ENCODE assay signal across 15 cellular contexts in genomic region chr13:109667754-109668360, GRCh38.
DNase-seq lines count a peak whose midpoint lies in the region; ATAC-seq, FAIRE-seq and TF ChIP-seq lines count a peak whose summit lies in the region.
"Had no signal": no experiment of that assay in that cellular context is flagged by ENCODE, and none has a peak within 500 bp of the region (broad histone marks: within the 10 kb centered on the region; RNA-seq: fewer than 3 reads in every experiment).

No MANE protein-coding gene starts in this region.

- no peaks in the 10 kb centered on the region for H3K9me3 ChIP-seq in astrocyte (ENCODE audit: insufficient read depth, low read depth, low read length)
- no peaks in the 10 kb centered on the region for H3K9me3 ChIP-seq in tibial nerve
- H3K9me3 ChIP-seq in gastroesophageal sphincter: no peaks in the 10 kb centered on the region
- H3K9me3 ChIP-seq: stomach had no signal

- peak; percentile 15 for DNase-seq in CMK (ENCODE audit: low read depth)
- peak; percentile 18 for DNase-seq in NCI-H1436 treated with DMSO at 0.1 percent for 48 hours (lab: John Stamatoyannopoulos, UW)
- no peak for DNase-seq in astrocyte (ENCODE audit: low read depth)
- DNase-seq in tibial nerve (ENCODE audit: low spot score in 2 of 2): no peak
- DNase-seq in activated CD4-positive, alpha-beta T cell treated with anti-CD3 and anti-CD28 coated beads, Interleukin-2, amount 50 U/mL, for 4 hours: no peak
- DNase-seq: activated CD4-positive, CD25-positive, alpha-beta regulatory T cell treated with anti-CD3 and anti-CD28 coated beads, Interleukin-2, amount 50 U/mL, for 72 hours; activated T-cell treated with anti-CD3 and anti-CD28 coated beads, Interleukin-2, amount 50 U/mL, for 4 hours; amniotic stem cell; CD4-positive, alpha-beta memory T cell; dermis blood vessel endothelial cell; NCI-H524 had no signal

- H3K4me3 ChIP-seq in astrocyte (ENCODE audit: insufficient read depth, low read depth, low read length): no peak overlapping the region
- no peak overlapping the region for H3K4me3 ChIP-seq in tibial nerve
- H3K4me3 ChIP-seq in gastroesophageal sphincter: no peak overlapping the region
- H3K4me3 ChIP-seq: SJSA1, stomach had no signal

- no peak overlapping the region for H3K4me2 ChIP-seq in astrocyte (ENCODE audit: low read length)

- H3K4me1 Mint-ChIP-seq in astrocyte (ENCODE audit: low read depth, unreplicated experiment) (peaks cover 15% of the 10 kb centered on the region), nephron (peaks cover 24% of the 10 kb centered on the region)
- H3K4me1 Mint-ChIP-seq: CD4-positive, alpha-beta memory T cell had no signal

- ATAC-seq in gastroesophageal sphincter: no peak
- ATAC-seq: activated T-cell treated with anti-CD3 and anti-CD28 coated beads, Interleukin-2, amount 50 U/mL, for 4 hours had no signal

- no peaks in the 10 kb centered on the region for H3K79me2 ChIP-seq in astrocyte (ENCODE audit: insufficient read depth, low read length)

- WGBS in tibial nerve, 2 donors: 73 to 76% methylated on average over 11 of the region's 11 CpGs
- WGBS in gastroesophageal sphincter (ENCODE audit: low coverage in 1 of 2), 2 donors: 66 to 72% methylated on average over 10 to 11 of the region's 11 CpGs

- H4K20me1 ChIP-seq in astrocyte (ENCODE audit: insufficient read depth, low read length): no peaks in the 10 kb centered on the region

- H3K36me3 Mint-ChIP-seq in astrocyte (ENCODE audit: low read depth, unreplicated experiment) (no peaks in the 10 kb centered on the region), nephron (ENCODE audit: low read depth) (no peaks in the 10 kb centered on the region)
- H3K36me3 Mint-ChIP-seq: CD4-positive, alpha-beta memory T cell had no signal

- H3K27ac Mint-ChIP-seq in astrocyte (ENCODE audit: unreplicated experiment) (peak overlapping the region; percentile 82), nephron (peak overlapping the region; percentile 49 to 83 (median 72))

- H3K9ac ChIP-seq in astrocyte (ENCODE audit: low read length): no peak overlapping the region

- H3K4me1 ChIP-seq in astrocyte (ENCODE audit: insufficient read depth, low read length) (peaks cover 6% of the 10 kb centered on the region), tibial nerve (peaks cover 0 to 8% (median 0%) of the 10 kb centered on the region in 4 donors), gastroesophageal sphincter (no peaks in the 10 kb centered on the region)

- no peaks in the 10 kb centered on the region for H3K27me3 ChIP-seq in astrocyte (ENCODE audit: insufficient read depth, low read length)
- H3K27me3 ChIP-seq in tibial nerve: no peaks in the 10 kb centered on the region
- H3K27me3 ChIP-seq in gastroesophageal sphincter: no peaks in the 10 kb centered on the region
- H3K27me3 ChIP-seq: stomach had no signal

- FAIRE-seq in astrocyte (lab: Jason Lieb, UNC): no peak

- no peak for TF ChIP-seq CTCF in astrocyte (IDR thresholded peaks at IDR 0.05; ENCODE audit: insufficient read depth, low read depth, low read length)
- TF ChIP-seq CTCF in nephron (IDR thresholded peaks at IDR 0.05; ENCODE audit: unreplicated experiment in 3 of 3): no peak
- TF ChIP-seq CTCF in tibial nerve (IDR thresholded peaks at IDR 0.05): no peak
- TF ChIP-seq CTCF in gastroesophageal sphincter (IDR thresholded peaks at IDR 0.05): no peak

- no peaks in the 10 kb centered on the region for H3K36me3 ChIP-seq in astrocyte (ENCODE audit: insufficient read depth, low read length)
- H3K36me3 ChIP-seq in tibial nerve: no peaks in the 10 kb centered on the region
- H3K36me3 ChIP-seq in gastroesophageal sphincter: no peaks in the 10 kb centered on the region
- H3K36me3 ChIP-seq: SJSA1, stomach had no signal

- H3K9me3 Mint-ChIP-seq in astrocyte (ENCODE audit: unreplicated experiment) (peaks cover 2% of the 10 kb centered on the region), nephron (peaks cover 2% of the 10 kb centered on the region)
- H3K9me3 Mint-ChIP-seq: activated T-cell treated with anti-CD3 and anti-CD28 coated beads, Interleukin-2, amount 50 U/mL, for 4 hours; CD4-positive, alpha-beta memory T cell had no signal

- TF ChIP-seq EP300 in tibial nerve (IDR thresholded peaks at IDR 0.05) (no peak), gastroesophageal sphincter (IDR thresholded peaks at IDR 0.05) (no peak)

- H3K27ac ChIP-seq in astrocyte (ENCODE audit: low read depth, low read length) (no peak overlapping the region), tibial nerve (no peak overlapping the region), gastroesophageal sphincter (no peak overlapping the region)
- H3K27ac ChIP-seq: SJSA1 had no signal

- no peaks in the 10 kb centered on the region for H3K27me3 Mint-ChIP-seq in astrocyte (ENCODE audit: low read depth, unreplicated experiment)
- H3K27me3 Mint-ChIP-seq in nephron (ENCODE audit: low read depth): no peaks in the 10 kb centered on the region

- H2AFZ ChIP-seq in astrocyte (ENCODE audit: low read depth, low read length): no peak overlapping the region

- TF ChIP-seq POLR2A in tibial nerve (IDR thresholded peaks at IDR 0.05) (no peak), gastroesophageal sphincter (IDR thresholded peaks at IDR 0.05) (no peak)

- H3K4me3 Mint-ChIP-seq in astrocyte (ENCODE audit: unreplicated experiment): no peak overlapping the region
- no peak overlapping the region for H3K4me3 Mint-ChIP-seq in nephron
- H3K4me3 Mint-ChIP-seq: activated T-cell treated with anti-CD3 and anti-CD28 coated beads, Interleukin-2, amount 50 U/mL, for 4 hours; CD4-positive, alpha-beta memory T cell had no signal

Comparison
In these comparisons a context has a peak if more than half of its experiments do, and no peak if none do; other contexts are left out.
1. DNase-seq: peak in CMK (single experiment) and NCI-H1436 treated with DMSO at 0.1 percent for 48 hours (single experiment); none in astrocyte (single experiment), tibial nerve (0 of 2) and activated CD4-positive, alpha-beta T cell treated with anti-CD3 and anti-CD28 coated beads, Interleukin-2, amount 50 U/mL, for 4 hours (0 of 2).